ENCODE assay signal across 20 cellular contexts in the genomic region with DNA sequence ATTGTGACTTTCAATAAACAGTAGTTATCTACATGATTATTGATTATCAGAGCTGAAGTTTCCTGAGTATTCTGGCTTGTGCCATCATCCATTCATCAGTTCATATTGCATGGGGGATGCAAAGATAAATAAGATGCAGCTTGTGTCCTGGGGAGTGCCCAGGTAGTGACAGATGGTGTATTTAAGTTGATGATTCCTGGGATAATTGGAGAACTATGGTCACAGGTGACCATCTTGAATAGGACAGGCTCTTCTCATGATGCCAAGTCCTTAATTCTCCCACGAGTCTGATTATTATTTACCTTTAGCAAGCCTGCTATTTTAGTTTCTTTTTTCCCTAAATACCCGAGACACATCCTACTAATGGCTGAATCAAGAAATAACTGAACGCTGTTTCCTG.
"Had no signal": no experiment of that assay in that cellular context is flagged by ENCODE, and none has a peak within 500 bp of the region (broad histone marks: within the 10 kb centered on the region; RNA-seq: fewer than 3 reads in every experiment).

No MANE protein-coding gene starts in this region.

- DNase-seq: dermis blood vessel endothelial cell; dorsolateral prefrontal cortex; effector CD4-positive, alpha-beta T cell; effector memory CD4-positive, alpha-beta T cell; esophagus squamous epithelium; foreskin fibroblast; foreskin melanocyte; gastrocnemius medialis; glutamatergic neuron; head of caudate nucleus; heart right ventricle; hippocampal formation; left cardiac atrium; left lung; left ventricle myocardium superior; lower lobe of right lung; mesenchymal stem cell; mucosa of descending colon; naive B cell; naive thymus-derived CD8-positive, alpha-beta T cell had no signal

- ATAC-seq: gastrocnemius medialis; heart right ventricle; left cardiac atrium; left lung; left ventricle myocardium superior; lower lobe of right lung; mucosa of descending colon; naive thymus-derived CD8-positive, alpha-beta T cell had no signal
